Comparison of ENCODE assay signal across 10 cellular contexts in genomic region chr16:10938844-10939648, GRCh38. TPM values are rescaled to one million over a fixed set of nuclear protein-coding genes. Genes with fewer than 3 reads are reported as not detected.
DNase-seq lines count a peak whose midpoint lies in the region; ATAC-seq and TF ChIP-seq lines count a peak whose summit lies in the region.
"Had no signal": no experiment of that assay in that cellular context is flagged by ENCODE, and none has a peak within 500 bp of the region (broad histone marks: within the 10 kb centered on the region; RNA-seq: fewer than 3 reads in every experiment).

No MANE protein-coding gene starts in this region.

- H3K9ac ChIP-seq in duodenal mucosa (ENCODE audit: low read depth in 1 of 2, low read length in 2 of 2): peak overlapping the region in 1 of 2 donors; percentile 65
- H3K9ac ChIP-seq in neural progenitor cell: no peak overlapping the region

- H3K27ac ChIP-seq in CD4-positive, alpha-beta T cell (ENCODE audit: low read depth, low read length): no peak overlapping the region
- H3K27ac ChIP-seq in duodenal mucosa (ENCODE audit: low read depth, low read length) (peak overlapping the region; percentile 26), neural progenitor cell (no peak overlapping the region)

- DNase-seq in CD4-positive, alpha-beta T cell: no peak
- DNase-seq in NB4 (ENCODE audit: low read depth): no peak
- DNase-seq in neural progenitor cell (ENCODE audit: low spot score): no peak
- no peak for DNase-seq in NK-92 treated with Interleukin-12 subunit alpha and Interleukin-12 subunit beta, amount 100 ng/mL, for 24 hours (lab: John Stamatoyannopoulos, UW)
- DNase-seq in germinal center (ENCODE audit: low spot score): no peak
- DNase-seq: hippocampal formation had no signal

- peak overlapping the region; percentile 74 for H3K27ac Mint-ChIP-seq in CD4-positive, alpha-beta T cell
- no peak overlapping the region for H3K27ac Mint-ChIP-seq in neural progenitor cell
- H3K27ac Mint-ChIP-seq: GM23338 had no signal

- no peak for TF ChIP-seq CTCF in CD4-positive, alpha-beta T cell (IDR thresholded peaks at IDR 0.05)
- TF ChIP-seq CTCF in NB4 (IDR thresholded peaks at IDR 0.05; ENCODE audit: low read depth, low read length) (no peak), neural progenitor cell (IDR thresholded peaks at IDR 0.05) (no peak)

- H3K27me3 Mint-ChIP-seq in CD4-positive, alpha-beta T cell: no peaks in the 10 kb centered on the region
- no peaks in the 10 kb centered on the region for H3K27me3 Mint-ChIP-seq in neural progenitor cell (ENCODE audit: insufficient read depth, low read depth)

- POLR2A ChIA-PET in CD4-positive, alpha-beta T cell (lab: Charles Lee): interaction anchor here (3.9 kb wide), 1 partner anchor 316 kb away, joined by 22 read pairs; the partner anchor contains the start of gene SOCS1

- intact Hi-C loops in CD4-positive, alpha-beta T cell (cut with DNase I, micrococcal nuclease): loop anchor here in 1 of 2 experiments (5.0 kb wide), 1 partner anchor 192 kb away; no protein-coding TSS in a partner anchor

- peak overlapping the region; percentile 92 for H3K4me3 Mint-ChIP-seq in CD4-positive, alpha-beta T cell
- H3K4me3 Mint-ChIP-seq in neural progenitor cell: peak overlapping the region; percentile 28
- H3K4me3 Mint-ChIP-seq: GM23338 had no signal

- H3K4me3 ChIP-seq in NB4 (ENCODE audit: low read depth, low read length) (peak overlapping the region; percentile 17), duodenal mucosa (ENCODE audit: low read depth in 1 of 2, low read length in 2 of 2) (peak overlapping the region; percentile 73 to 89), neural progenitor cell (no peak overlapping the region)

- TF ChIP-seq POLR2A in NB4 (IDR thresholded peaks at IDR 0.05; ENCODE audit: extremely low read depth, insufficient read length): no peak

- no peak for ATAC-seq in CD4-positive, alpha-beta T cell (ENCODE audit: poor library complexity)
- ATAC-seq in GM18858 (IDR thresholded peaks at IDR 0.05; ENCODE audit: unreplicated experiment): no peak
- no peak for ATAC-seq in activated CD4-positive, CD25-positive, alpha-beta regulatory T cell treated with anti-CD3 and anti-CD28 coated beads, Interleukin-2, amount 50 U/mL, for 24 hours
- ATAC-seq: GM23338 had no signal

- no peaks in the 10 kb centered on the region for H3K27me3 ChIP-seq in CD4-positive, alpha-beta T cell (ENCODE audit: control insufficient read depth, insufficient read depth, low read length)
- no peaks in the 10 kb centered on the region for H3K27me3 ChIP-seq in duodenal mucosa (ENCODE audit: control insufficient read depth in 1 of 2, insufficient read depth in 2 of 2, low read length in 2 of 2)
- H3K27me3 ChIP-seq in neural progenitor cell: peaks cover 16% of the 10 kb centered on the region

- no peak overlapping the region for H2AFZ ChIP-seq in neural progenitor cell (replicated peaks)
- H2AFZ ChIP-seq: GM23338 had no signal

- H3K4me2 ChIP-seq in neural progenitor cell: no peak overlapping the region

- CTCF ChIA-PET in CD4-positive, alpha-beta T cell (lab: Charles Lee): no interaction called here

- H3K79me2 ChIP-seq in neural progenitor cell (ENCODE audit: low read depth): peaks cover 27% of the 10 kb centered on the region

- H3F3A ChIP-seq in neural progenitor cell (ENCODE audit: low read depth): peaks cover 10% of the 10 kb centered on the region

- peaks cover 0 to 3% of the 10 kb centered on the region in 2 donors for H3K36me3 ChIP-seq in duodenal mucosa (ENCODE audit: control insufficient read depth in 1 of 2, insufficient read depth in 2 of 2, low read length in 2 of 2)
- H3K36me3 ChIP-seq in neural progenitor cell: no peaks in the 10 kb centered on the region

- peaks cover 27% of the 10 kb centered on the region for H3K36me3 Mint-ChIP-seq in CD4-positive, alpha-beta T cell (ENCODE audit: low read depth)
- H3K36me3 Mint-ChIP-seq in neural progenitor cell: no peaks in the 10 kb centered on the region

- H3K4me1 ChIP-seq in duodenal mucosa (ENCODE audit: control insufficient read depth in 1 of 2, insufficient read depth in 2 of 2, low read length in 2 of 2) (peaks cover 80 to 86% of the 10 kb centered on the region in 2 donors), neural progenitor cell (peaks cover 14% of the 10 kb centered on the region)

- no peaks in the 10 kb centered on the region for H3K9me3 ChIP-seq in CD4-positive, alpha-beta T cell (ENCODE audit: control insufficient read depth, low read length)
- H3K9me3 ChIP-seq in duodenal mucosa (ENCODE audit: control insufficient read depth in 1 of 2, low read length in 2 of 2) (no peaks in the 10 kb centered on the region), neural progenitor cell (ENCODE audit: low read depth) (no peaks in the 10 kb centered on the region)

- peaks cover 72% of the 10 kb centered on the region for H4K20me1 ChIP-seq in neural progenitor cell (ENCODE audit: low read depth)

- no peaks in the 10 kb centered on the region for H3K9me3 Mint-ChIP-seq in CD4-positive, alpha-beta T cell
- H3K9me3 Mint-ChIP-seq in neural progenitor cell: no peaks in the 10 kb centered on the region
- H3K9me3 Mint-ChIP-seq: GM23338 had no signal

- H3K4me1 Mint-ChIP-seq in CD4-positive, alpha-beta T cell (ENCODE audit: low read depth): peaks cover 81% of the 10 kb centered on the region
- H3K4me1 Mint-ChIP-seq in neural progenitor cell: peaks cover 34% of the 10 kb centered on the region

RNA-seq across cellular contexts. Expression of gene DEXI, which starts 3.2 kb away (rescaled TPM):
- total RNA-seq in CD4-positive, alpha-beta T cell: 1 to 10 TPM; 5.8 to 7.2 TPM
- total RNA-seq in neural progenitor cell (ENCODE audit: low replicate concordance): 16.4 and 45.9 TPM in 2 replicates

RNA-seq across cellular contexts. Expression of gene CLEC16A, which starts 5.3 kb away (rescaled TPM):
- total RNA-seq in CD4-positive, alpha-beta T cell: 10 to 100 TPM; 21.7 to 22.7 TPM
- total RNA-seq in neural progenitor cell (ENCODE audit: low replicate concordance): 7.8 and 11.9 TPM in 2 replicates
